1 cellular context compared by ENCODE assay signal in the genomic region with DNA sequence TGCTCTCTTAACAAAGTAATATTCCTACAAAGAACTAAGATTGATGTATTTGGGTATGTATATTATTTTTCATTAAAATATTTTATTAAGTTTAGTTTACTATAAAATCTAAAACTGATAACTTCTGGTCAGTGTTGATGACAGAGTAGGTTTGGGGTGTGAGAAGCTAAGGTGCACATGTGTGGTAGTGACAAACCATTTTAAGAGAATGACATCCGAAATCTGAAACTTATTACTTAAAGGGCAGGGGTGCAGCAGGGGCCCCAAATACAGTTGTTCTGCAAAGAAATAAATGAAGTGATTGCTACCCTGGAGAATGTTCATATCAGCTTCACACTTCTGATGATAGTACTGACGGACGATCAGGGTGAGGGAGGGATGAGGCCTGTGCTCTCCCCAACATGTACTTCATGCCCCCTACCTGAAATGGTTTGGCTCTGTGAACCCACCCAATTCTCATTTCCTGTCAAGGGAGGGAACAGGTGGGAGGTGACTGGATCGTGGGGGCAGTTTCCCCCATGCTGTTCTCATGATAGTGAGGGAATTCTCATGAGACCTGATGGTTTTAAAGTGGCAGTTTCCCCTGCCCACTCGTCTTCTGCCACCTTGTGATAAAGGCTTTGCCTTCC.
TF ChIP-seq lines count a peak whose summit lies in the region.

No MANE protein-coding gene starts in this region.

TF ChIP-seq in GM12878, 131 proteins besides CTCF, POLR2A, EP300 and RAD21 (continued from another document):
- TF ChIP-seq, protein P1, sequence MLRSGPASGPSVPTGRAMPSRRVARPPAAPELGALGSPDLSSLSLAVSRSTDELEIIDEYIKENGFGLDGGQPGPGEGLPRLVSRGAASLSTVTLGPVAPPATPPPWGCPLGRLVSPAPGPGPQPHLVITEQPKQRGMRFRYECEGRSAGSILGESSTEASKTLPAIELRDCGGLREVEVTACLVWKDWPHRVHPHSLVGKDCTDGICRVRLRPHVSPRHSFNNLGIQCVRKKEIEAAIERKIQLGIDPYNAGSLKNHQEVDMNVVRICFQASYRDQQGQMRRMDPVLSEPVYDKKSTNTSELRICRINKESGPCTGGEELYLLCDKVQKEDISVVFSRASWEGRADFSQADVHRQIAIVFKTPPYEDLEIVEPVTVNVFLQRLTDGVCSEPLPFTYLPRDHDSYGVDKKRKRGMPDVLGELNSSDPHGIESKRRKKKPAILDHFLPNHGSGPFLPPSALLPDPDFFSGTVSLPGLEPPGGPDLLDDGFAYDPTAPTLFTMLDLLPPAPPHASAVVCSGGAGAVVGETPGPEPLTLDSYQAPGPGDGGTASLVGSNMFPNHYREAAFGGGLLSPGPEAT (IDR thresholded peaks at IDR 0.05; ENCODE audit: low read depth) = peak; percentile 60
- TF ChIP-seq, protein P2, sequence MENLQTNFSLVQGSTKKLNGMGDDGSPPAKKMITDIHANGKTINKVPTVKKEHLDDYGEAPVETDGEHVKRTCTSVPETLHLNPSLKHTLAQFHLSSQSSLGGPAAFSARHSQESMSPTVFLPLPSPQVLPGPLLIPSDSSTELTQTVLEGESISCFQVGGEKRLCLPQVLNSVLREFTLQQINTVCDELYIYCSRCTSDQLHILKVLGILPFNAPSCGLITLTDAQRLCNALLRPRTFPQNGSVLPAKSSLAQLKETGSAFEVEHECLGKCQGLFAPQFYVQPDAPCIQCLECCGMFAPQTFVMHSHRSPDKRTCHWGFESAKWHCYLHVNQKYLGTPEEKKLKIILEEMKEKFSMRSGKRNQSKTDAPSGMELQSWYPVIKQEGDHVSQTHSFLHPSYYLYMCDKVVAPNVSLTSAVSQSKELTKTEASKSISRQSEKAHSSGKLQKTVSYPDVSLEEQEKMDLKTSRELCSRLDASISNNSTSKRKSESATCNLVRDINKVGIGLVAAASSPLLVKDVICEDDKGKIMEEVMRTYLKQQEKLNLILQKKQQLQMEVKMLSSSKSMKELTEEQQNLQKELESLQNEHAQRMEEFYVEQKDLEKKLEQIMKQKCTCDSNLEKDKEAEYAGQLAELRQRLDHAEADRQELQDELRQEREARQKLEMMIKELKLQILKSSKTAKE (IDR thresholded peaks at IDR 0.05; ENCODE audit: low read depth, poor library complexity, severe bottlenecking) = no peak
- TF ChIP-seq MTA2 (IDR thresholded peaks at IDR 0.05; ENCODE audit: low read depth) (peak; percentile 67), RAD51 (IDR thresholded peaks at IDR 0.05) (no peak), EED (IDR thresholded peaks at IDR 0.05; ENCODE audit: low read depth) (peak; percentile 46; the same call in 1 of the 2 replicates), E4F1 (IDR thresholded peaks at IDR 0.05; ENCODE audit: borderline replicate concordance, partially characterized antibody) (no peak), GATAD2B (conservative IDR thresholded peaks at IDR 0.05; ENCODE audit: low read depth) (peak; percentile 62; the same call in 1 of the 2 replicates), ZNF384 (IDR thresholded peaks at IDR 0.05; ENCODE audit: borderline replicate concordance, low read depth, low read length) (no peak), ETV6 (conservative IDR thresholded peaks at IDR 0.05 in 1 of 2, IDR thresholded peaks at IDR 0.05 in 1 of 2; ENCODE audit: borderline replicate concordance in 1 of 2, low read depth in 1 of 2) (0 out of 4 replicates have a peak, but pooled peaks of 1 of the 2 experiments have one; percentile 51), RUNX3 (IDR thresholded peaks at IDR 0.05; ENCODE audit: low read length) (peak; percentile 44; the same call in 1 of the 2 replicates), IKZF2 (IDR thresholded peaks at IDR 0.05) (peak; percentile 46 to 47; a peak in 2 of 4 replicates), MAX (IDR thresholded peaks at IDR 0.05; ENCODE audit: low read depth, low read length) (no peak), BHLHE40 (IDR thresholded peaks at IDR 0.05; ENCODE audit: borderline replicate concordance in 1 of 2, low read depth in 2 of 2, low read length in 1 of 2) (peak in 1 of 2 experiments; percentile 73; a peak in 2 of 4 replicates), CEBPB (IDR thresholded peaks at IDR 0.05; ENCODE audit: borderline replicate concordance in 1 of 2, low read depth in 2 of 2, low read length in 2 of 2) (0 out of 4 replicates have a peak, but pooled peaks of 1 of the 2 experiments have one; percentile 49), ATF2 (IDR thresholded peaks at IDR 0.05; ENCODE audit: low read length) (peak; percentile 46; the same call in 1 of the 2 replicates), SIN3A (IDR thresholded peaks at IDR 0.05; ENCODE audit: low read depth, low read length) (no peak), HCFC1 (IDR thresholded peaks at IDR 0.05; ENCODE audit: low read length) (no peak), CREM (IDR thresholded peaks at IDR 0.05; ENCODE audit: low read depth) (0 out of 2 replicates have a peak, but pooled peaks have one; percentile 10), NBN (IDR thresholded peaks at IDR 0.05) (0 out of 2 replicates have a peak, but pooled peaks have one; percentile 38)
- TF ChIP-seq, protein P3, sequence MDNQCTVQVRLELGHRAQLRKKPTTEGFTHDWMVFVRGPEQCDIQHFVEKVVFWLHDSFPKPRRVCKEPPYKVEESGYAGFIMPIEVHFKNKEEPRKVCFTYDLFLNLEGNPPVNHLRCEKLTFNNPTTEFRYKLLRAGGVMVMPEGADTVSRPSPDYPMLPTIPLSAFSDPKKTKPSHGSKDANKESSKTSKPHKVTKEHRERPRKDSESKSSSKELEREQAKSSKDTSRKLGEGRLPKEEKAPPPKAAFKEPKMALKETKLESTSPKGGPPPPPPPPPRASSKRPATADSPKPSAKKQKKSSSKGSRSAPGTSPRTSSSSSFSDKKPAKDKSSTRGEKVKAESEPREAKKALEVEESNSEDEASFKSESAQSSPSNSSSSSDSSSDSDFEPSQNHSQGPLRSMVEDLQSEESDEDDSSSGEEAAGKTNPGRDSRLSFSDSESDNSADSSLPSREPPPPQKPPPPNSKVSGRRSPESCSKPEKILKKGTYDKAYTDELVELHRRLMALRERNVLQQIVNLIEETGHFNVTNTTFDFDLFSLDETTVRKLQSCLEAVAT (IDR thresholded peaks at IDR 0.05) = 0 out of 2 replicates have a peak, but pooled peaks have one; percentile 28
- TF ChIP-seq, protein P4, sequence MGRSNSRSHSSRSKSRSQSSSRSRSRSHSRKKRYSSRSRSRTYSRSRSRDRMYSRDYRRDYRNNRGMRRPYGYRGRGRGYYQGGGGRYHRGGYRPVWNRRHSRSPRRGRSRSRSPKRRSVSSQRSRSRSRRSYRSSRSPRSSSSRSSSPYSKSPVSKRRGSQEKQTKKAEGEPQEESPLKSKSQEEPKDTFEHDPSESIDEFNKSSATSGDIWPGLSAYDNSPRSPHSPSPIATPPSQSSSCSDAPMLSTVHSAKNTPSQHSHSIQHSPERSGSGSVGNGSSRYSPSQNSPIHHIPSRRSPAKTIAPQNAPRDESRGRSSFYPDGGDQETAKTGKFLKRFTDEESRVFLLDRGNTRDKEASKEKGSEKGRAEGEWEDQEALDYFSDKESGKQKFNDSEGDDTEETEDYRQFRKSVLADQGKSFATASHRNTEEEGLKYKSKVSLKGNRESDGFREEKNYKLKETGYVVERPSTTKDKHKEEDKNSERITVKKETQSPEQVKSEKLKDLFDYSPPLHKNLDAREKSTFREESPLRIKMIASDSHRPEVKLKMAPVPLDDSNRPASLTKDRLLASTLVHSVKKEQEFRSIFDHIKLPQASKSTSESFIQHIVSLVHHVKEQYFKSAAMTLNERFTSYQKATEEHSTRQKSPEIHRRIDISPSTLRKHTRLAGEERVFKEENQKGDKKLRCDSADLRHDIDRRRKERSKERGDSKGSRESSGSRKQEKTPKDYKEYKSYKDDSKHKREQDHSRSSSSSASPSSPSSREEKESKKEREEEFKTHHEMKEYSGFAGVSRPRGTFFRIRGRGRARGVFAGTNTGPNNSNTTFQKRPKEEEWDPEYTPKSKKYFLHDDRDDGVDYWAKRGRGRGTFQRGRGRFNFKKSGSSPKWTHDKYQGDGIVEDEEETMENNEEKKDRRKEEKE (IDR thresholded peaks at IDR 0.05) = peak; percentile 81
- TF ChIP-seq, protein P5, sequence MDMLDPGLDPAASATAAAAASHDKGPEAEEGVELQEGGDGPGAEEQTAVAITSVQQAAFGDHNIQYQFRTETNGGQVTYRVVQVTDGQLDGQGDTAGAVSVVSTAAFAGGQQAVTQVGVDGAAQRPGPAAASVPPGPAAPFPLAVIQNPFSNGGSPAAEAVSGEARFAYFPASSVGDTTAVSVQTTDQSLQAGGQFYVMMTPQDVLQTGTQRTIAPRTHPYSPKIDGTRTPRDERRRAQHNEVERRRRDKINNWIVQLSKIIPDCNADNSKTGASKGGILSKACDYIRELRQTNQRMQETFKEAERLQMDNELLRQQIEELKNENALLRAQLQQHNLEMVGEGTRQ (IDR thresholded peaks at IDR 0.05; ENCODE audit: borderline replicate concordance, low read depth, low read length) = no peak
